30 cellular contexts compared by ENCODE assay signal in the genomic region with DNA sequence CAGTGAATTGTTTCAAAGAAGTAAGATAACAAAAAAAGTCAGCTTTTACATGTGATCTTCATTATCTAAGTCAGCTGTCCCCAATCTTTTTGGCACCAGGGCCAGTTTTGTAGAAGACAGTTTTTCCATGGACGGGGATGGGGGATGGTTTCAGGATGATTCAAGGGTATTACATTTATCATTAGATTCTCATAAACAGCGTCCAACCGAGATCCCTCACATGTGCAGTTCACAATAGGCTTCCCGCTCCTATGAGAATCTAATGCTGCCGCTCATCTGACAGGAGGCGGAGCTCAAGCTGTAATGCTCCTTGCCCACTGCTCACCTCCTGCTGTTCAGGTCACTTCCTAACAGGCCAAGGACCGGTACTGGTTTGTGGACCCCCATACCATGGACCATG.
"Had no signal": no experiment of that assay in that cellular context is flagged by ENCODE, and none has a peak within 500 bp of the region (broad histone marks: within the 10 kb centered on the region; RNA-seq: fewer than 3 reads in every experiment).

No MANE protein-coding gene starts in this region.

- H3K4me2 ChIP-seq: smooth muscle cell had no signal

- DNase-seq: naive thymus-derived CD8-positive, alpha-beta T cell; nephron progenitor cell; nucleus accumbens; pancreas; psoas muscle; right cardiac atrium; right lobe of liver; spleen; stimulated activated CD4-positive, alpha-beta T cell treated with anti-CD3 and anti-CD28 coated beads, Interleukin-12 subunit alpha, Interleukin-12 subunit beta, amount 100 ng/mL, for 4 hours; stimulated activated CD4-positive, alpha-beta T cell treated with anti-CD3 and anti-CD28 coated beads, Interleukin-1b, Interleukin-23, amount 100 ng/mL, for 48 hours; stimulated activated CD4-positive, alpha-beta T cell treated with anti-CD3 and anti-CD28 coated beads, Interleukin-4, amount 100 ng/mL, for 1 hour; stimulated activated CD4-positive, alpha-beta T cell treated with anti-CD3 and anti-CD28 coated beads, Interleukin-4, amount 100 ng/mL, for 4 hours; stimulated activated CD8-positive, alpha-beta memory T cell treated with anti-CD3 and anti-CD28 coated beads, Interleukin-4, amount 100 ng/mL, for 48 hours; stimulated activated naive CD4-positive, alpha-beta T cell; stimulated activated naive CD8-positive, alpha-beta T cell treated with anti-CD3 and anti-CD28 coated beads, Interleukin-15, amount 100 ng/mL, for 72 hours; stimulated activated naive CD8-positive, alpha-beta T cell treated with anti-CD3 and anti-CD28 coated beads, Interleukin-15, Interleukin-2, amounts not matched to agents 100 U/mL and 50 U/mL, for 24 hours; substantia nigra; testis; tibial artery; transverse colon; upper lobe of right lung; uterus had no signal

- H3K27ac ChIP-seq: neutrophil, pancreas, psoas muscle, right lobe of liver, skin epidermis, spleen, suprapubic skin, testis, tibial artery, transverse colon, upper lobe of right lung, uterus had no signal

- H3K9me3 ChIP-seq: neutrophil, pancreas, right lobe of liver, suprapubic skin, testis, upper lobe of right lung, uterus had no signal

- H3K4me3 ChIP-seq: pancreas, psoas muscle, right lobe of liver, skin epidermis, smooth muscle cell, spleen, suprapubic skin, testis, tibial artery, transverse colon, upper lobe of right lung, uterus had no signal

- ATAC-seq: naive thymus-derived CD8-positive, alpha-beta T cell; natural killer cell treated with Interleukin-12 subunit alpha and Interleukin-12 subunit beta and Interleukin-15 and Interleukin-18, amount 100 ng/mL, for 72 hours; pancreas; psoas muscle; right cardiac atrium; right lobe of liver; stimulated activated memory B cell treated with anti-CD40 and anti-IgM and Interleukin-4, amounts not matched to agents 10 μg/mL and 1 μg/mL and 100 μg/mL, for 72 hours; stimulated activated naive CD8-positive, alpha-beta T cell treated with anti-CD3 and anti-CD28 coated beads, Interleukin-15, amount 100 ng/mL, for 72 hours; stimulated activated naive CD8-positive, alpha-beta T cell treated with anti-CD3 and anti-CD28 coated beads, Interleukin-15, Interleukin-2, amounts not matched to agents 100 U/mL and 50 U/mL, for 24 hours; upper lobe of right lung had no signal

- H3K36me3 Mint-ChIP-seq: naive thymus-derived CD8-positive, alpha-beta T cell; natural killer cell treated with Interleukin-12 subunit alpha and Interleukin-12 subunit beta and Interleukin-15 and Interleukin-18, amount 100 ng/mL, for 72 hours; stimulated activated memory B cell treated with anti-CD40 and anti-IgM and Interleukin-4, amounts not matched to agents 10 μg/mL and 1 μg/mL and 100 μg/mL, for 72 hours; type B pancreatic cell had no signal

- H3K36me3 ChIP-seq: neutrophil, pancreas, right lobe of liver, spleen, suprapubic skin, tibial artery, transverse colon, upper lobe of right lung, uterus had no signal

- H3K27me3 Mint-ChIP-seq: natural killer cell treated with Interleukin-12 subunit alpha and Interleukin-12 subunit beta and Interleukin-15 and Interleukin-18, amount 100 ng/mL, for 72 hours; stimulated activated memory B cell treated with anti-CD40 and anti-IgM and Interleukin-4, amounts not matched to agents 10 μg/mL and 1 μg/mL and 100 μg/mL, for 72 hours; stimulated activated naive CD8-positive, alpha-beta T cell treated with anti-CD3 and anti-CD28 coated beads, Interleukin-15, amount 100 ng/mL, for 72 hours; type B pancreatic cell had no signal

- H3K27me3 ChIP-seq: neutrophil, pancreas, right lobe of liver, spleen, suprapubic skin, testis, tibial artery, transverse colon, upper lobe of right lung, uterus had no signal

- H3K4me3 Mint-ChIP-seq: naive thymus-derived CD8-positive, alpha-beta T cell; natural killer cell treated with Interleukin-12 subunit alpha and Interleukin-12 subunit beta and Interleukin-15 and Interleukin-18, amount 100 ng/mL, for 72 hours; nephron progenitor cell; neural crest cell; stimulated activated memory B cell treated with anti-CD40 and anti-IgM and Interleukin-4, amounts not matched to agents 10 μg/mL and 1 μg/mL and 100 μg/mL, for 72 hours; stimulated activated naive CD8-positive, alpha-beta T cell treated with anti-CD3 and anti-CD28 coated beads, Interleukin-15, amount 100 ng/mL, for 72 hours; type B pancreatic cell had no signal

- H3K27ac Mint-ChIP-seq: naive thymus-derived CD8-positive, alpha-beta T cell; natural killer cell treated with Interleukin-12 subunit alpha and Interleukin-12 subunit beta and Interleukin-15 and Interleukin-18, amount 100 ng/mL, for 72 hours; nephron progenitor cell; stimulated activated memory B cell treated with anti-CD40 and anti-IgM and Interleukin-4, amounts not matched to agents 10 μg/mL and 1 μg/mL and 100 μg/mL, for 72 hours; stimulated activated naive CD8-positive, alpha-beta T cell treated with anti-CD3 and anti-CD28 coated beads, Interleukin-15, amount 100 ng/mL, for 72 hours; type B pancreatic cell had no signal

- H3K4me1 Mint-ChIP-seq: naive thymus-derived CD8-positive, alpha-beta T cell; stimulated activated memory B cell treated with anti-CD40 and anti-IgM and Interleukin-4, amounts not matched to agents 10 μg/mL and 1 μg/mL and 100 μg/mL, for 72 hours; stimulated activated naive CD8-positive, alpha-beta T cell treated with anti-CD3 and anti-CD28 coated beads, Interleukin-15, amount 100 ng/mL, for 72 hours had no signal

- H3K9me3 Mint-ChIP-seq: naive thymus-derived CD8-positive, alpha-beta T cell; natural killer cell treated with Interleukin-12 subunit alpha and Interleukin-12 subunit beta and Interleukin-15 and Interleukin-18, amount 100 ng/mL, for 72 hours; stimulated activated memory B cell treated with anti-CD40 and anti-IgM and Interleukin-4, amounts not matched to agents 10 μg/mL and 1 μg/mL and 100 μg/mL, for 72 hours; stimulated activated naive CD8-positive, alpha-beta T cell treated with anti-CD3 and anti-CD28 coated beads, Interleukin-15, amount 100 ng/mL, for 72 hours; type B pancreatic cell had no signal

- H3K4me1 ChIP-seq: pancreas, psoas muscle, right lobe of liver, spleen, suprapubic skin, testis, tibial artery, transverse colon, upper lobe of right lung, uterus had no signal

- FAIRE-seq: pancreas had no signal
